In genomic region chr7:37247881-37248280, GRCh38 we compare ENCODE assay signal across 13 cellular contexts.
A peak's percentile ranks its signal among the peaks of the same experiment; 100 is the strongest.
DNase-seq lines count a peak whose midpoint lies in the region; ATAC-seq, FAIRE-seq and TF ChIP-seq lines count a peak whose summit lies in the region.
"Had no signal": no experiment of that assay in that cellular context is flagged by ENCODE, and none has a peak within 500 bp of the region (broad histone marks: within the 10 kb centered on the region; RNA-seq: fewer than 3 reads in every experiment).

No MANE protein-coding gene starts in this region.

- ATAC-seq in pancreas (peak in 3 of 4 donors; percentile 50 to 77 (median 57)), GM21423 (IDR thresholded peaks at IDR 0.05; ENCODE audit: unreplicated experiment) (no peak)

- no peaks in the 10 kb centered on the region for H3K36me3 Mint-ChIP-seq in glutamatergic neuron (ENCODE audit: unreplicated experiment)

- peaks cover 1% of the 10 kb centered on the region for H3K9me3 Mint-ChIP-seq in glutamatergic neuron (ENCODE audit: unreplicated experiment)
- H3K9me3 Mint-ChIP-seq: immature natural killer cell had no signal

- FAIRE-seq in pancreas (lab: Jason Lieb, UNC): no peak
- FAIRE-seq in GM12891 (lab: Jason Lieb, UNC): no peak
- FAIRE-seq: GM19239 had no signal

- intact Hi-C loops in pancreas (cut with DNase I): no loop called here

- H3K9ac ChIP-seq in HUES48 (ENCODE audit: low read depth, low read length): peak overlapping the region; percentile 68

- H3K27ac ChIP-seq in HUES48 (ENCODE audit: low read depth, low read length) (peak overlapping the region; percentile 98), pancreas (no peak overlapping the region)
- H3K27ac ChIP-seq: ascending aorta had no signal

- peak overlapping the region; percentile 60 for H3K27ac Mint-ChIP-seq in glutamatergic neuron (ENCODE audit: unreplicated experiment)

- H3K4me3 ChIP-seq in HUES48 (ENCODE audit: low read depth, low read length) (peak overlapping the region; percentile 46), pancreas (no peak overlapping the region)
- H3K4me3 ChIP-seq: ascending aorta had no signal

- peaks cover 32% of the 10 kb centered on the region for H3K4me1 ChIP-seq in HUES48 (ENCODE audit: control insufficient read depth, insufficient read depth, low read length)
- no peaks in the 10 kb centered on the region for H3K4me1 ChIP-seq in pancreas
- H3K4me1 ChIP-seq: ascending aorta had no signal

- peaks cover 4% of the 10 kb centered on the region for H3K27me3 Mint-ChIP-seq in glutamatergic neuron (ENCODE audit: unreplicated experiment)

- H3K9me3 ChIP-seq in HUES48 (ENCODE audit: control insufficient read depth, insufficient read depth, low read length): no peaks in the 10 kb centered on the region
- no peaks in the 10 kb centered on the region for H3K9me3 ChIP-seq in pancreas
- H3K9me3 ChIP-seq: ascending aorta had no signal

- no peaks in the 10 kb centered on the region for H3K27me3 ChIP-seq in HUES48 (ENCODE audit: control insufficient read depth, insufficient read depth, low read length)
- H3K27me3 ChIP-seq in pancreas: no peaks in the 10 kb centered on the region
- H3K27me3 ChIP-seq: ascending aorta had no signal

- TF ChIP-seq CTCF in glutamatergic neuron (IDR thresholded peaks at IDR 0.05; ENCODE audit: partially characterized antibody, unreplicated experiment) (no peak), pancreas (IDR thresholded peaks at IDR 0.05) (no peak), GM20000 (IDR thresholded peaks at IDR 0.05; ENCODE audit: extremely low read depth, missing control alignments) (no peak)

- H3K36me3 ChIP-seq in HUES48 (ENCODE audit: control insufficient read depth, insufficient read depth, low read length) (no peaks in the 10 kb centered on the region), pancreas (no peaks in the 10 kb centered on the region)
- H3K36me3 ChIP-seq: ascending aorta had no signal

- 64 to 69% methylated on average over 2 of the region's 2 CpGs for WGBS in pancreas, 2 donors

- H3K4me1 Mint-ChIP-seq in glutamatergic neuron (ENCODE audit: low read depth, unreplicated experiment): peaks cover 8% of the 10 kb centered on the region

- no peak overlapping the region for H3K4me3 Mint-ChIP-seq in glutamatergic neuron (ENCODE audit: unreplicated experiment)
- H3K4me3 Mint-ChIP-seq: immature natural killer cell had no signal

- TF ChIP-seq POLR2A in GM12891 (IDR thresholded peaks at IDR 0.05; ENCODE audit: low read depth, low read length): no peak

- DNase-seq in T1000 (lab: John Stamatoyannopoulos, UW) (peak; percentile 3), glutamatergic neuron (no peak), pancreas (no peak), NCI-H187 (lab: John Stamatoyannopoulos, UW) (no peak), GM12891 (ENCODE audit: insufficient read length, low spot score) (no peak), GM20000 (ENCODE audit: low spot score) (no peak)
- DNase-seq: activated CD4-positive, CD25-positive, alpha-beta regulatory T cell; immature natural killer cell; NCI-H524 treated with DMSO at 0.1 percent for 48 hours had no signal

TF ChIP-seq in GM12891, 5 proteins besides CTCF, POLR2A, EP300 and RAD21:
- TF ChIP-seq POLR2AphosphoS5 (IDR thresholded peaks at IDR 0.05; ENCODE audit: low read depth, low read length) (no peak), SPI1 (IDR thresholded peaks at IDR 0.05; ENCODE audit: low read depth, low read length) (no peak)
